ENCODE assay signal across 25 cellular contexts in genomic region chr2:201430839-201431238, GRCh38. TPM values are rescaled to one million over a fixed set of nuclear protein-coding genes. Genes with fewer than 3 reads are reported as not detected.
DNase-seq lines count a peak whose midpoint lies in the region; ATAC-seq, FAIRE-seq and TF ChIP-seq lines count a peak whose summit lies in the region.
"Had no signal": no experiment of that assay in that cellular context is flagged by ENCODE, and none has a peak within 500 bp of the region (broad histone marks: within the 10 kb centered on the region; RNA-seq: fewer than 3 reads in every experiment).

No MANE protein-coding gene starts in this region.

- H3K4me3 ChIP-seq in right atrium auricular region (no peak overlapping the region), thyroid gland (replicated peaks in 1 of 3) (no peak overlapping the region)

- TF ChIP-seq CTCF in right atrium auricular region (IDR thresholded peaks at IDR 0.05), result no peak
- TF ChIP-seq CTCF in thyroid gland (IDR thresholded peaks at IDR 0.05), result no peak

- peak overlapping the region; percentile 1 for H3K27ac Mint-ChIP-seq in T-helper 2 cell treated with Interferon-gamma antibody and Interleukin-4, amounts not matched to agents 5 μg/mL and 100 μg/mL, for 36 hours
- peak overlapping the region; percentile 69 for H3K27ac Mint-ChIP-seq in activated naive CD4-positive, alpha-beta T cell treated with anti-CD3 and anti-CD28 coated beads for 36 hours
- H3K27ac Mint-ChIP-seq in activated naive CD4-positive, alpha-beta T cell treated with anti-CD3 and anti-CD28 coated beads, Interleukin-2, amount 50 U/mL, for 72 hours, result peak overlapping the region in 1 of 2 donors; percentile 90
- H3K27ac Mint-ChIP-seq: B cell had no signal

- FAIRE-seq in RCC 7860 (lab: Jason Lieb, UNC), result no peak
- FAIRE-seq: GM18507 had no signal

- no peak for ATAC-seq in activated naive CD4-positive, alpha-beta T cell treated with anti-CD3 and anti-CD28 coated beads, Interleukin-2, amount 50 U/mL, for 72 hours
- ATAC-seq in left cardiac atrium, result no peak
- ATAC-seq: HCT116 had no signal

- WGBS in thyroid gland, 2 donors, result 97 to 100% methylated on average over 4 of the region's 5 CpGs

- no peaks in the 10 kb centered on the region for H3K27me3 Mint-ChIP-seq in T-helper 2 cell treated with Interferon-gamma antibody and Interleukin-4, amounts not matched to agents 5 μg/mL and 100 μg/mL, for 36 hours (ENCODE audit: low read depth)
- H3K27me3 Mint-ChIP-seq in activated naive CD4-positive, alpha-beta T cell treated with anti-CD3 and anti-CD28 coated beads for 36 hours (ENCODE audit: low read depth), result no peaks in the 10 kb centered on the region
- H3K27me3 Mint-ChIP-seq: B cell had no signal

- H3K36me3 ChIP-seq in right atrium auricular region (no peaks in the 10 kb centered on the region), thyroid gland (no peaks in the 10 kb centered on the region)

- CTCF ChIA-PET in activated naive CD4-positive, alpha-beta T cell treated with anti-CD3 and anti-CD28 coated beads for 36 hours (lab: Charles Lee), result interaction anchor here (0.6 to 1.5 kb wide), 3 partner anchors 20 to 278 kb away, joined by 3 read pairs; no protein-coding TSS in a partner anchor

- H3K4me1 ChIP-seq in right atrium auricular region (peaks cover 0 to 41% of the 10 kb centered on the region in 2 donors), thyroid gland (peaks cover 42 to 44% of the 10 kb centered on the region in 2 donors)

- H3K4me1 Mint-ChIP-seq in T-helper 2 cell treated with Interferon-gamma antibody and Interleukin-4, amounts not matched to agents 5 μg/mL and 100 μg/mL, for 36 hours (ENCODE audit: low read depth), result peaks cover 40% of the 10 kb centered on the region
- peaks cover 37% of the 10 kb centered on the region for H3K4me1 Mint-ChIP-seq in activated naive CD4-positive, alpha-beta T cell treated with anti-CD3 and anti-CD28 coated beads for 36 hours (ENCODE audit: low read depth)

- intact Hi-C loops in activated naive CD4-positive, alpha-beta T cell treated with anti-CD3 and anti-CD28 coated beads for 36 hours (cut with micrococcal nuclease), result loop anchor here (5.0 kb wide), 3 partner anchors 169 to 601 kb away; partner anchors contain the start of genes ALS2, CASP8 and FZD7
- intact Hi-C loops in left cardiac atrium (cut with DNase I) (no loop called here), thyroid gland (cut with DNase I) (no loop called here)

- no peak for DNase-seq in T-helper 2 cell treated with Interferon-gamma antibody and Interleukin-4, amounts not matched to agents 5 μg/mL and 100 μg/mL, for 36 hours (ENCODE audit: low spot score)
- no peak for DNase-seq in T-helper 2 cell
- no peak for DNase-seq in activated naive CD4-positive, alpha-beta T cell treated with anti-CD3 and anti-CD28 coated beads for 36 hours
- DNase-seq in activated naive CD4-positive, alpha-beta T cell treated with anti-CD3 and anti-CD28 coated beads, Interleukin-2, amount 50 U/mL, for 72 hours (ENCODE audit: low spot score in 2 of 2), result no peak
- no peak for DNase-seq in right atrium auricular region (ENCODE audit: low spot score)
- no peak for DNase-seq in left cardiac atrium
- no peak for DNase-seq in thyroid gland
- no peak for DNase-seq in RCC 7860 (ENCODE audit: low spot score)
- DNase-seq: DMS153, Karpas-422, NCI-H1092, NCI-H1417 treated with DMSO at 0.1 percent for 48 hours, NCI-H1694 treated with DMSO at 0.1 percent for 48 hours, NCI-H2081, NCI-H226, NCI-H510A, NCI-H69, SHP77 treated with DMSO at 0.1 percent for 48 hours had no signal

- H3K9me3 Mint-ChIP-seq in T-helper 2 cell treated with Interferon-gamma antibody and Interleukin-4, amounts not matched to agents 5 μg/mL and 100 μg/mL, for 36 hours, result peaks cover 18% of the 10 kb centered on the region
- peaks cover 10% of the 10 kb centered on the region for H3K9me3 Mint-ChIP-seq in activated naive CD4-positive, alpha-beta T cell treated with anti-CD3 and anti-CD28 coated beads for 36 hours
- peaks cover 0 to 17% of the 10 kb centered on the region in 2 donors for H3K9me3 Mint-ChIP-seq in activated naive CD4-positive, alpha-beta T cell treated with anti-CD3 and anti-CD28 coated beads, Interleukin-2, amount 50 U/mL, for 72 hours

- H3K27ac ChIP-seq in right atrium auricular region, result peak overlapping the region; percentile 79 to 83
- H3K27ac ChIP-seq in thyroid gland, result peak overlapping the region in 2 of 3 donors; percentile 72 to 83
- H3K27ac ChIP-seq: 22Rv1, HL-60, RWPE1 had no signal

- no peaks in the 10 kb centered on the region for H3K27me3 ChIP-seq in right atrium auricular region
- no peaks in the 10 kb centered on the region for H3K27me3 ChIP-seq in thyroid gland

- H3K9me3 ChIP-seq in right atrium auricular region (no peaks in the 10 kb centered on the region), thyroid gland (no peaks in the 10 kb centered on the region)

- H3K4me3 Mint-ChIP-seq in T-helper 2 cell treated with Interferon-gamma antibody and Interleukin-4, amounts not matched to agents 5 μg/mL and 100 μg/mL, for 36 hours, result no peak overlapping the region
- no peak overlapping the region for H3K4me3 Mint-ChIP-seq in activated naive CD4-positive, alpha-beta T cell treated with anti-CD3 and anti-CD28 coated beads for 36 hours
- H3K4me3 Mint-ChIP-seq: B cell, CD14-positive monocyte had no signal

- TF ChIP-seq POLR2A in thyroid gland (IDR thresholded peaks at IDR 0.05), result no peak

- H3K36me3 Mint-ChIP-seq in T-helper 2 cell treated with Interferon-gamma antibody and Interleukin-4, amounts not matched to agents 5 μg/mL and 100 μg/mL, for 36 hours (ENCODE audit: low read depth), result peaks cover 26% of the 10 kb centered on the region
- peaks cover 1% of the 10 kb centered on the region for H3K36me3 Mint-ChIP-seq in activated naive CD4-positive, alpha-beta T cell treated with anti-CD3 and anti-CD28 coated beads for 36 hours (ENCODE audit: low read depth)
- H3K36me3 Mint-ChIP-seq in activated naive CD4-positive, alpha-beta T cell treated with anti-CD3 and anti-CD28 coated beads, Interleukin-2, amount 50 U/mL, for 72 hours, result peaks cover 0 to 39% of the 10 kb centered on the region in 2 donors

RNA-seq across cellular contexts. Expression of gene TRAK2, which starts 20.4 kb away (rescaled TPM):
- 10 to 100 TPM; 10.4 TPM for total RNA-seq in activated naive CD4-positive, alpha-beta T cell treated with anti-CD3 and anti-CD28 coated beads for 36 hours
- 10 to 100 TPM; 11.2 to 21.8 TPM for total RNA-seq in activated naive CD4-positive, alpha-beta T cell treated with anti-CD3 and anti-CD28 coated beads, Interleukin-2, amount 50 U/mL, for 72 hours
- 100 to 1,000 TPM in 1 of 2 donors, 10 to 100 TPM in 1; 89.7 to 130 TPM for total RNA-seq in right atrium auricular region
- total RNA-seq in left cardiac atrium, result 100 to 1,000 TPM; 104 to 125 TPM
- 10 to 100 TPM; 71.7 to 89.6 (median 79.7) TPM for total RNA-seq in thyroid gland

RNA-seq across cellular contexts. Expression of gene STRADB, which starts 20.7 kb away (rescaled TPM):
- 10 to 100 TPM; 17.6 to 19.1 TPM for total RNA-seq in activated naive CD4-positive, alpha-beta T cell treated with anti-CD3 and anti-CD28 coated beads for 36 hours
- 10 to 100 TPM; 12.6 to 21.2 TPM for total RNA-seq in activated naive CD4-positive, alpha-beta T cell treated with anti-CD3 and anti-CD28 coated beads, Interleukin-2, amount 50 U/mL, for 72 hours
- total RNA-seq in right atrium auricular region (10 to 100 TPM; 28.5 to 78.1 TPM), left cardiac atrium (10 to 100 TPM; 32.5 to 51.5 TPM), thyroid gland (10 to 100 TPM; 25.6 to 41.9 (median 31.4) TPM)
